27 cellular contexts compared by ENCODE assay signal in the genomic region with DNA sequence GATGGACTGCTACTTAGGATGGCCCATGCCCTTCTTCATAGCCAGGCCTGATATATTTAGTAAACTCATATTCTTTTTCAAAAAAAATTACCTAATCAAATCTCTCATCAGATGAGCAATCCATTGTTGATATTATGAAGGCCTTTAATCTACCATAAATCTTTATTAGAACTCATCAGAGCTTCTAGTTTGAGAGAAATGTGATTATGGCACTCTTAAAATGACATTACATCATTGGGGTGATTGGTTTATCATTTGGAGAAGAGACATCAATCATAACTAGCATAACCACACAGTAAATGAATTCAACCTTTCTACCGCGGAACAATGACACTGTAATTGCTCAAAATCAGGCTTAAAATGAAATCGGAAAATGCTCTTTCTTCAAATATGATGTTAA.
"Had no signal": no experiment of that assay in that cellular context is flagged by ENCODE, and none has a peak within 500 bp of the region (broad histone marks: within the 10 kb centered on the region; RNA-seq: fewer than 3 reads in every experiment).

No MANE protein-coding gene starts in this region.

- H3K9ac ChIP-seq: neural progenitor cell, parathyroid adenoma had no signal

- H3K27me3 ChIP-seq: neural progenitor cell, ovary, right lobe of liver, sigmoid colon, stomach, thyroid gland, tibial nerve, upper lobe of left lung, vagina had no signal

- H3K79me2 ChIP-seq: parathyroid adenoma had no signal

- H2AFZ ChIP-seq: neural progenitor cell, parathyroid adenoma had no signal

- ATAC-seq: naive thymus-derived CD8-positive, alpha-beta T cell; natural killer cell treated with Interleukin-12 subunit alpha and Interleukin-12 subunit beta and Interleukin-15 and Interleukin-18, amount 100 ng/mL, for 72 hours; psoas muscle; right cardiac atrium; right lobe of liver; stimulated activated effector memory CD8-positive, alpha-beta T cell treated with anti-CD3 and anti-CD28 coated beads, Interleukin-12 subunit alpha, Interleukin-12 subunit beta, amount 100 ng/mL, for 72 hours; stimulated activated naive B cell treated with anti-CD40 and anti-IgM and Interleukin-4, amounts not matched to agents 10 μg/mL and 1 μg/mL and 100 μg/mL, for 72 hours had no signal

- H3K4me3 ChIP-seq: neural progenitor cell, ovary, psoas muscle, right lobe of liver, sigmoid colon, stomach, thoracic aorta, thyroid gland, tibial nerve, upper lobe of left lung, vagina had no signal

- DNase-seq: naive thymus-derived CD8-positive, alpha-beta T cell; nephron progenitor cell; occipital lobe; ovary; posterior cingulate gyrus; psoas muscle; right cardiac atrium; right lobe of liver; sigmoid colon; small intestine; stimulated activated CD4-positive, alpha-beta T cell treated with anti-CD3 and anti-CD28 coated beads, Interleukin-15, amount 100 ng/mL, for 24 hours; stimulated activated CD4-positive, alpha-beta T cell treated with anti-CD3 and anti-CD28 coated beads, Interleukin-2, amount 100 ng/mL, for 24 hours; stimulated activated CD4-positive, alpha-beta T cell treated with anti-CD3 and anti-CD28 coated beads, Interleukin-2, amount 100 ng/mL, for 48 hours; stimulated activated CD4-positive, alpha-beta T cell treated with anti-CD3 and anti-CD28 coated beads, Interleukin-4, amount 100 ng/mL, for 24 hours; stimulated activated naive B cell treated with anti-CD40 and anti-IgM and Interleukin-4, amounts not matched to agents 10 μg/mL and 1 μg/mL and 100 μg/mL, for 72 hours; stimulated activated naive CD4-positive, alpha-beta T cell treated with Interleukin-2 at 50 U/mL for 16 hours; stomach; thyroid gland; trophoblast cell; upper lobe of left lung had no signal

- H3K36me3 ChIP-seq: neural progenitor cell, ovary, right lobe of liver, sigmoid colon, stomach, thoracic aorta, thyroid gland, tibial nerve, upper lobe of left lung, vagina had no signal

- H3K27ac ChIP-seq: neural progenitor cell, ovary, parathyroid adenoma, psoas muscle, right lobe of liver, sigmoid colon, stomach, thoracic aorta, thyroid gland, upper lobe of left lung, vagina had no signal

- H3K9me3 ChIP-seq: ovary, psoas muscle, right lobe of liver, sigmoid colon, stomach, thoracic aorta, thyroid gland, upper lobe of left lung, vagina had no signal

- H3K4me2 ChIP-seq: neural progenitor cell had no signal

- H3K4me1 ChIP-seq: neural progenitor cell, parathyroid adenoma, psoas muscle, right lobe of liver, sigmoid colon, stomach, tibial nerve, upper lobe of left lung, vagina had no signal
